ENCODE assay signal across 14 cellular contexts in the genomic region with DNA sequence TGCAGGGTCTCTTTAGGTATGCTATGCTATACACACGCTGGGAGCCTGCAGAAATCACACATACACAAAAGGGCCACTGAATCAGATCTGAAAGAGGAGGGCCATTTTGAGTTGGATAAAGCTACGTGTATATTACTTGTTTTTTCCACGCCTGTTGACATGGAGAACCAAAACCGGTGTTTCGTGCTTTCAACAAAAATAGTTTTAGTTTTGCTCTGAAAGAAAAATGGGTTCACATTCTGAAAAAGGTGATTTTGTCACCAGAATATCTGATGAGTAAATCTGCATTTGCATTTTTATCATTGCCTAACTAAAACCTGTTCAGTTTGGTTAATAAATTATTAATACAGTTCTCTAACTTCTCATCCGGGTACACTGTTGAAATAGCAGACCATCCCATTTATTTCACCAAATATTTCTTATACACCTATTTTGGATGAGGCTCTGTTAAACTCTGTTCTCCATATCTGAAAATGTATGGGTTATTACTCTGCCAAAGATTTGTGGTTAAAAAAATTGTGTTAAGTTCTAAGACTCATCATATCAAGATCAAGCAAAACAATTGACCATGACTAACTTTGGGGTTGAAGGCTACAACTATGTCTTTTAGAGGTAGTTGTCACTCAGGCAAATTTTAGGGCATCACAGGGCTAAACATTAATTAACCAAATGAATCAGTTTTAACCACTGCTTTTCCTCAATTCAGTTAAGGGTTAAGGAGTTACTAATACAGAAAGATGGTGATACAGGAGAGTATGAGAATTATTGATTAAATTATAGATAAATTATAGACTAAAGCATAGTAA.
A peak's percentile ranks its signal among the peaks of the same experiment; 100 is the strongest.
DNase-seq lines count a peak whose midpoint lies in the region; ATAC-seq and TF ChIP-seq lines count a peak whose summit lies in the region.
"Had no signal": no experiment of that assay in that cellular context is flagged by ENCODE, and none has a peak within 500 bp of the region (broad histone marks: within the 10 kb centered on the region; RNA-seq: fewer than 3 reads in every experiment).

No MANE protein-coding gene starts in this region.

- no peak overlapping the region for H3K4me3 ChIP-seq in endodermal cell (ENCODE audit: low read length)
- H3K4me3 ChIP-seq: vagina had no signal

- no peak overlapping the region for H3K4me3 Mint-ChIP-seq in stimulated activated memory B cell treated with anti-CD40 and anti-IgM and Interleukin-4, amounts not matched to agents 10 μg/mL and 1 μg/mL and 100 μg/mL, for 72 hours
- H3K4me3 Mint-ChIP-seq in endodermal cell = no peak overlapping the region
- H3K4me3 Mint-ChIP-seq: naive thymus-derived CD8-positive, alpha-beta T cell had no signal

- H3K4me1 Mint-ChIP-seq in stimulated activated memory B cell treated with anti-CD40 and anti-IgM and Interleukin-4, amounts not matched to agents 10 μg/mL and 1 μg/mL and 100 μg/mL, for 72 hours = peaks cover 48% of the 10 kb centered on the region
- H3K4me1 Mint-ChIP-seq in endodermal cell = peaks cover 21% of the 10 kb centered on the region

- H3K4me1 ChIP-seq in endodermal cell (ENCODE audit: control insufficient read depth, insufficient read depth, low read length) = peaks cover 3% of the 10 kb centered on the region
- H3K4me1 ChIP-seq: vagina had no signal

- H3K36me3 Mint-ChIP-seq in stimulated activated memory B cell treated with anti-CD40 and anti-IgM and Interleukin-4, amounts not matched to agents 10 μg/mL and 1 μg/mL and 100 μg/mL, for 72 hours = peaks cover 22% of the 10 kb centered on the region
- no peaks in the 10 kb centered on the region for H3K36me3 Mint-ChIP-seq in endodermal cell (ENCODE audit: low read depth)

- ATAC-seq in GM19035 (IDR thresholded peaks at IDR 0.05; ENCODE audit: unreplicated experiment) (peak; percentile 36), HG02588 (IDR thresholded peaks at IDR 0.05; ENCODE audit: unreplicated experiment) (peak; percentile 42), HG03378 (IDR thresholded peaks at IDR 0.05; ENCODE audit: unreplicated experiment) (peak; percentile 59)
- no peak for ATAC-seq in stimulated activated memory B cell treated with anti-CD40 and anti-IgM and Interleukin-4, amounts not matched to agents 10 μg/mL and 1 μg/mL and 100 μg/mL, for 72 hours
- ATAC-seq: naive thymus-derived CD8-positive, alpha-beta T cell had no signal

- peaks cover 8% of the 10 kb centered on the region for H3K9me3 Mint-ChIP-seq in stimulated activated memory B cell treated with anti-CD40 and anti-IgM and Interleukin-4, amounts not matched to agents 10 μg/mL and 1 μg/mL and 100 μg/mL, for 72 hours
- no peaks in the 10 kb centered on the region for H3K9me3 Mint-ChIP-seq in endodermal cell

- peak overlapping the region; percentile 57 for H3K27ac Mint-ChIP-seq in stimulated activated memory B cell treated with anti-CD40 and anti-IgM and Interleukin-4, amounts not matched to agents 10 μg/mL and 1 μg/mL and 100 μg/mL, for 72 hours
- no peak overlapping the region for H3K27ac Mint-ChIP-seq in endodermal cell

- no peak for TF ChIP-seq CTCF in endodermal cell (conservative IDR thresholded peaks at IDR 0.05)

- no peak overlapping the region for H3K9ac ChIP-seq in endodermal cell (ENCODE audit: extremely low read depth, low read length, poor library complexity, severe bottlenecking)

- no peak overlapping the region for H3K27ac ChIP-seq in endodermal cell (ENCODE audit: low read depth, low read length)
- H3K27ac ChIP-seq: vagina had no signal

- no peaks in the 10 kb centered on the region for H3K27me3 Mint-ChIP-seq in stimulated activated memory B cell treated with anti-CD40 and anti-IgM and Interleukin-4, amounts not matched to agents 10 μg/mL and 1 μg/mL and 100 μg/mL, for 72 hours
- no peaks in the 10 kb centered on the region for H3K27me3 Mint-ChIP-seq in endodermal cell (ENCODE audit: insufficient read depth)
- H3K27me3 Mint-ChIP-seq: naive thymus-derived CD8-positive, alpha-beta T cell had no signal

- WGBS in endodermal cell (ENCODE audit: insufficient coverage in 1 of 2, insufficient read length in 1 of 2), 2 experiments = 75 to 100% methylated on average over 1 to 6 of the region's 6 CpGs

- DNase-seq in pons (ENCODE audit: low spot score) (no peak), SW 1271 (lab: John Stamatoyannopoulos, UW) (no peak), endodermal cell (no peak)
- DNase-seq: activated CD4-positive, alpha-beta T cell treated with anti-CD3 and anti-CD28 coated beads for 1 hour; activated effector memory CD4-positive, alpha-beta T cell treated with anti-CD3 and anti-CD28 coated beads, Interleukin-2, amount 50 U/mL, for 16 hours; Caco-2; central memory CD4-positive, alpha-beta T cell; naive thymus-derived CD8-positive, alpha-beta T cell; SHP77 treated with DMSO at 0.1 percent for 48 hours had no signal

- no peaks in the 10 kb centered on the region for H3K36me3 ChIP-seq in endodermal cell (ENCODE audit: control insufficient read depth, insufficient read depth, low read length)
- H3K36me3 ChIP-seq: vagina had no signal

- no peaks in the 10 kb centered on the region for H3K9me3 ChIP-seq in endodermal cell (ENCODE audit: control insufficient read depth, low read length)
- H3K9me3 ChIP-seq: Caco-2, vagina had no signal

- H3K27me3 ChIP-seq in endodermal cell (ENCODE audit: control insufficient read depth, insufficient read depth, low read length, poor library complexity, severe bottlenecking) = no peaks in the 10 kb centered on the region
- H3K27me3 ChIP-seq: vagina had no signal
